Comparison of ENCODE assay signal across 22 cellular contexts in genomic region chr16:31485571-31485970, GRCh38. TPM values are rescaled to one million over a fixed set of nuclear protein-coding genes. Genes with fewer than 3 reads are reported as not detected.
"Had no signal": no experiment of that assay in that cellular context is flagged by ENCODE, and none has a peak within 500 bp of the region (broad histone marks: within the 10 kb centered on the region; RNA-seq: fewer than 3 reads in every experiment).

No MANE protein-coding gene starts in this region.

- H3K27ac Mint-ChIP-seq: activated CD4-positive, alpha-beta memory T cell treated with anti-CD3 and anti-CD28 coated beads, Interleukin-2, amount 10 ng/mL, durations not matched to agents 7 days and 5 days; activated CD4-positive, alpha-beta T cell treated with anti-CD3 and anti-CD28 coated beads for 36 hours; memory B cell had no signal

- H3K27ac ChIP-seq: heart right ventricle, left lung, thoracic aorta, uterus, VCaP had no signal

- H3K36me3 Mint-ChIP-seq: memory B cell had no signal

- H3K9me3 Mint-ChIP-seq: activated CD4-positive, alpha-beta memory T cell treated with anti-CD3 and anti-CD28 coated beads, Interleukin-2, amount 10 ng/mL, durations not matched to agents 7 days and 5 days; memory B cell had no signal

- DNase-seq: activated CD4-positive, alpha-beta memory T cell treated with anti-CD3 and anti-CD28 coated beads, Interleukin-2, amount 10 ng/mL, durations not matched to agents 7 days and 5 days; activated CD4-positive, alpha-beta T cell treated with anti-CD3 and anti-CD28 coated beads for 36 hours; activated CD8-positive, alpha-beta memory T cell treated with anti-CD3 and anti-CD28 coated beads, Interleukin-2, amount 50 U/mL, for 4 hours; activated naive CD4-positive, alpha-beta T cell treated with Interleukin-2 at 50 U/mL for 16 hours; caudate nucleus; cortex of kidney; effector CD8-positive, alpha-beta T cell; heart right ventricle; islet precursor cell; retina; stimulated activated CD4-positive, alpha-beta T cell treated with anti-CD3 and anti-CD28 coated beads, Interleukin-15, amount 100 ng/mL, for 24 hours; stimulated activated CD4-positive, alpha-beta T cell treated with anti-CD3 and anti-CD28 coated beads, Interleukin-4, amount 100 ng/mL, for 24 hours; stomach; T1000; uterus had no signal

- ATAC-seq: activated CD4-positive, alpha-beta T cell treated with anti-CD3 and anti-CD28 coated beads for 36 hours; heart right ventricle had no signal

- FAIRE-seq: frontal cortex, pancreas had no signal

- H3K4me3 ChIP-seq: heart right ventricle, pancreas, stomach, thoracic aorta, uterus had no signal

- H3K4me3 Mint-ChIP-seq: activated CD4-positive, alpha-beta memory T cell treated with anti-CD3 and anti-CD28 coated beads, Interleukin-2, amount 10 ng/mL, durations not matched to agents 7 days and 5 days had no signal

- H3K9me3 ChIP-seq: heart right ventricle, left lung, pancreas, stomach, thoracic aorta, uterus had no signal

- H3K36me3 ChIP-seq: pancreas, uterus had no signal

- H3K27me3 ChIP-seq: pancreas, uterus had no signal

RNA-seq across cellular contexts. Expression of gene SLC5A2, which starts 2.6 kb away (rescaled TPM):
- total RNA-seq: fibroblast of lung, heart right ventricle, stomach had no signal
- polyA plus RNA-seq: fibroblast of lung had no signal

RNA-seq across cellular contexts. Expression of gene AHSP, which starts 42.1 kb away (rescaled TPM):
- total RNA-seq: activated CD4-positive, alpha-beta memory T cell treated with anti-CD3 and anti-CD28 coated beads, Interleukin-2, amount 10 ng/mL, durations not matched to agents 7 days and 5 days; activated CD4-positive, alpha-beta T cell treated with anti-CD3 and anti-CD28 coated beads for 36 hours; fibroblast of lung; heart right ventricle; left lung; pancreas; thoracic aorta had no signal
- polyA plus RNA-seq: fibroblast of lung, heart right ventricle, pancreas, stomach had no signal
